ENCODE assay signal across 10 cellular contexts in the genomic region with DNA sequence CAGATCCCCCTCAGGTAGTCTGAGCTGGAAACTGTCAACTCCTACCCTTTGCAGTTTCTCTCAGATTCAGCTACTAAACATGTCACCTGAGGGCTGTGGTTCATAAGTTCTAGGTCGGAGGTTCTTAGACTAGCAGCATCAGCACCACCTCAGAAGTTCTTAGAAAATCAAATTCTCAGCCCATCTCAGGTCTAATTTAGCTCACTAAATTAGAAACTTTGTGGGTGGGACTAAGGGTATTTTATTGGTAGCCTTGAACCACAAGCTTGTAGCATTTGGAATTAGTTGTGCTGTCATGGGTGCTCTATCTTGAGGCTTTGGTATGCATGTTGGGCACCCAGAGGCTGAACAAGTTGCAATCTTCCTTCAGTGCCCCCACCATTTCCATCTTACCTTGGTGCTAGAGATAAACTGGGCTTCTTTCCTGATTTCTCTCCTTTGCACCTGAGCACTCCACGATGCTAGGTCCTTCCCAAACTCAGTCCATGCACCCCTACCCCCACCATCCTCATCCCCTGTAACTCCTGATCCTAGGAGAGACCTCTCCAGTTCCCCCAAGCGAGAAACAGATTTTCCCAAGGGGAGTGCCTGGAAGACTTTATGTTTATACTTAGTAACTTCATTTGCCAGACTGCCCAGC. TPM values are rescaled to one million over a fixed set of nuclear protein-coding genes. Genes with fewer than 3 reads are reported as not detected.
DNase-seq lines count a peak whose midpoint lies in the region; ATAC-seq and TF ChIP-seq lines count a peak whose summit lies in the region.
"Had no signal": no experiment of that assay in that cellular context is flagged by ENCODE, and none has a peak within 500 bp of the region (broad histone marks: within the 10 kb centered on the region; RNA-seq: fewer than 3 reads in every experiment).

No MANE protein-coding gene starts in this region.

- H3K27me3 Mint-ChIP-seq in CD4-positive, alpha-beta T cell: no peaks in the 10 kb centered on the region
- no peaks in the 10 kb centered on the region for H3K27me3 Mint-ChIP-seq in activated T-helper 17 cell treated with anti-CD3 and anti-CD28 coated beads, Interleukin-2, amount 50 U/mL, for 72 hours
- no peaks in the 10 kb centered on the region for H3K27me3 Mint-ChIP-seq in naive thymus-derived CD4-positive, alpha-beta T cell

- no peaks in the 10 kb centered on the region for H3K9me3 ChIP-seq in CD4-positive, alpha-beta T cell (ENCODE audit: control insufficient read depth, low read length)
- no peaks in the 10 kb centered on the region for H3K9me3 ChIP-seq in HEK293 (ENCODE audit: control insufficient read depth, insufficient read depth, low read depth, low read length)
- H3K9me3 ChIP-seq in naive thymus-derived CD4-positive, alpha-beta T cell (ENCODE audit: control insufficient read depth in 2 of 3, low read length in 3 of 3): no peaks in the 10 kb centered on the region

- no peaks in the 10 kb centered on the region for H3K36me3 ChIP-seq in HEK293 (ENCODE audit: control insufficient read depth in 2 of 2, insufficient read depth in 1 of 2, low read length in 2 of 2)
- no peaks in the 10 kb centered on the region for H3K36me3 ChIP-seq in naive thymus-derived CD4-positive, alpha-beta T cell (ENCODE audit: control insufficient read depth in 2 of 3, insufficient read depth in 3 of 3, low read length in 3 of 3)

- CTCF ChIA-PET in CD4-positive, alpha-beta T cell (lab: Charles Lee): interaction anchor here (0.7 to 2.7 kb wide), 6 partner anchors 18 to 154 kb away, joined by 3 to 10 read pairs (median 7); no protein-coding TSS in a partner anchor
- CTCF ChIA-PET in HEK293 (lab: Yijun Ruan, JAX): interaction anchor here (0.6 to 4.6 kb wide), 13 partner anchors 8 to 622 kb away, joined by 3 to 24 read pairs (median 4); no protein-coding TSS in a partner anchor
- CTCF ChIA-PET in naive thymus-derived CD4-positive, alpha-beta T cell (lab: Charles Lee): interaction anchor here (0.9 to 7.1 kb wide), 15 partner anchors 9 to 377 kb away, joined by 3 to 61 read pairs (median 7); no protein-coding TSS in a partner anchor

- no peak for ATAC-seq in CD4-positive, alpha-beta T cell (ENCODE audit: poor library complexity)
- ATAC-seq in activated T-helper 17 cell treated with anti-CD3 and anti-CD28 coated beads, Interleukin-2, amount 50 U/mL, for 72 hours (replicated peaks): peak; percentile 68
- no peak for ATAC-seq in naive thymus-derived CD4-positive, alpha-beta T cell
- no peak for ATAC-seq in HG03280 (IDR thresholded peaks at IDR 0.05; ENCODE audit: unreplicated experiment)

- no peak for TF ChIP-seq CTCF in CD4-positive, alpha-beta T cell (IDR thresholded peaks at IDR 0.05)
- no peak for TF ChIP-seq CTCF in HEK293 (tag by site-specific recombination; IDR thresholded peaks at IDR 0.05)

- intact Hi-C loops in CD4-positive, alpha-beta T cell (cut with DNase I, micrococcal nuclease): no loop called here
- intact Hi-C loops in naive thymus-derived CD4-positive, alpha-beta T cell (cut with micrococcal nuclease): loop anchor here in 1 of 2 donors (1.0 to 5.0 kb wide), 3 partner anchors 20 to 112 kb away; no protein-coding TSS in a partner anchor

- H3K9me3 Mint-ChIP-seq in CD4-positive, alpha-beta T cell: no peaks in the 10 kb centered on the region
- no peaks in the 10 kb centered on the region for H3K9me3 Mint-ChIP-seq in activated T-helper 17 cell treated with anti-CD3 and anti-CD28 coated beads, Interleukin-2, amount 50 U/mL, for 72 hours
- peaks cover 0 to 1% (median 0%) of the 10 kb centered on the region in 11 donors for H3K9me3 Mint-ChIP-seq in naive thymus-derived CD4-positive, alpha-beta T cell

- no peaks in the 10 kb centered on the region for H3K27me3 ChIP-seq in CD4-positive, alpha-beta T cell (ENCODE audit: control insufficient read depth, insufficient read depth, low read length)
- H3K27me3 ChIP-seq in naive thymus-derived CD4-positive, alpha-beta T cell (ENCODE audit: control insufficient read depth in 2 of 2, insufficient read depth in 2 of 2, low read length in 2 of 2): no peaks in the 10 kb centered on the region

- POLR2A ChIA-PET in CD4-positive, alpha-beta T cell (lab: Charles Lee): interaction anchor here (1.0 to 4.2 kb wide), 10 partner anchors 12 to 393 kb away, joined by 3 to 31 read pairs (median 4); a partner anchor contains a TSS
- POLR2A ChIA-PET in HEK293 (lab: Yijun Ruan, JAX): interaction anchor here (1.2 kb wide), 1 partner anchor 394 kb away, joined by 3 read pairs; no protein-coding TSS in a partner anchor
- POLR2A ChIA-PET in naive thymus-derived CD4-positive, alpha-beta T cell (lab: Charles Lee): interaction anchor here (0.6 to 16.7 kb wide), 16 partner anchors 9 to 411 kb away, joined by 3 to 633 read pairs (median 4); a partner anchor contains a TSS

- peak overlapping the region; percentile 69 for H3K27ac Mint-ChIP-seq in CD4-positive, alpha-beta T cell
- peak overlapping the region; percentile 91 for H3K27ac Mint-ChIP-seq in activated T-helper 17 cell treated with anti-CD3 and anti-CD28 coated beads, Interleukin-2, amount 50 U/mL, for 72 hours
- peak overlapping the region; percentile 44 to 92 (median 76) for H3K27ac Mint-ChIP-seq in naive thymus-derived CD4-positive, alpha-beta T cell

- no peak overlapping the region for H3K27ac ChIP-seq in CD4-positive, alpha-beta T cell (ENCODE audit: low read depth, low read length)
- peak overlapping the region; percentile 61 for H3K27ac ChIP-seq in HEK293 (ENCODE audit: extremely low read depth, low read depth, low read length)
- no peak overlapping the region for H3K27ac ChIP-seq in naive thymus-derived CD4-positive, alpha-beta T cell (ENCODE audit: low read depth, low read length)

- peaks cover 14% of the 10 kb centered on the region for H3K4me1 ChIP-seq in HEK293 (ENCODE audit: control insufficient read depth, insufficient read depth, low read length)
- H3K4me1 ChIP-seq in naive thymus-derived CD4-positive, alpha-beta T cell (ENCODE audit: control insufficient read depth in 2 of 2, insufficient read depth in 2 of 2, low read length in 2 of 2): peaks cover 43 to 44% of the 10 kb centered on the region in 2 donors

- no peak for DNase-seq in CD4-positive, alpha-beta T cell
- no peak for DNase-seq in naive thymus-derived CD4-positive, alpha-beta T cell
- no peak for DNase-seq in occipital lobe (lab: John Stamatoyannopoulos, UW)
- no peak for DNase-seq in NCI-H526 (lab: John Stamatoyannopoulos, UW)
- DNase-seq in NCI-H146 treated with DMSO at 0.1 percent for 48 hours (lab: John Stamatoyannopoulos, UW; ENCODE audit: unreplicated experiment): no peak
- DNase-seq: DMS79; effector CD4-positive, alpha-beta T cell had no signal

- no peaks in the 10 kb centered on the region for H3K36me3 Mint-ChIP-seq in CD4-positive, alpha-beta T cell (ENCODE audit: low read depth)
- H3K36me3 Mint-ChIP-seq in activated T-helper 17 cell treated with anti-CD3 and anti-CD28 coated beads, Interleukin-2, amount 50 U/mL, for 72 hours (ENCODE audit: low read depth): peaks cover 16% of the 10 kb centered on the region
- H3K36me3 Mint-ChIP-seq in naive thymus-derived CD4-positive, alpha-beta T cell: peaks cover 0 to 2% (median 0%) of the 10 kb centered on the region in 5 donors

- H3K4me3 Mint-ChIP-seq in CD4-positive, alpha-beta T cell: peak overlapping the region; percentile 63
- H3K4me3 Mint-ChIP-seq in activated T-helper 17 cell treated with anti-CD3 and anti-CD28 coated beads, Interleukin-2, amount 50 U/mL, for 72 hours: peak overlapping the region; percentile 71
- H3K4me3 Mint-ChIP-seq in naive thymus-derived CD4-positive, alpha-beta T cell: peak overlapping the region in 8 of 10 donors; percentile 22 to 79 (median 52)

- H3K4me1 Mint-ChIP-seq in CD4-positive, alpha-beta T cell (ENCODE audit: low read depth): peaks cover 69% of the 10 kb centered on the region
- H3K4me1 Mint-ChIP-seq in activated T-helper 17 cell treated with anti-CD3 and anti-CD28 coated beads, Interleukin-2, amount 50 U/mL, for 72 hours: peaks cover 56% of the 10 kb centered on the region
- peaks cover 48 to 70% (median 53%) of the 10 kb centered on the region in 7 donors for H3K4me1 Mint-ChIP-seq in naive thymus-derived CD4-positive, alpha-beta T cell

- no peak overlapping the region for H3K4me3 ChIP-seq in HEK293 (ENCODE audit: low read depth, low read length)
- no peak overlapping the region for H3K4me3 ChIP-seq in naive thymus-derived CD4-positive, alpha-beta T cell (ENCODE audit: low read length)

TF ChIP-seq in HEK293, 187 proteins besides CTCF, POLR2A, EP300 and RAD21:
- TF ChIP-seq ZNF837 (tag by site-specific recombination; IDR thresholded peaks at IDR 0.05): no peak
- TF ChIP-seq, protein P1, sequence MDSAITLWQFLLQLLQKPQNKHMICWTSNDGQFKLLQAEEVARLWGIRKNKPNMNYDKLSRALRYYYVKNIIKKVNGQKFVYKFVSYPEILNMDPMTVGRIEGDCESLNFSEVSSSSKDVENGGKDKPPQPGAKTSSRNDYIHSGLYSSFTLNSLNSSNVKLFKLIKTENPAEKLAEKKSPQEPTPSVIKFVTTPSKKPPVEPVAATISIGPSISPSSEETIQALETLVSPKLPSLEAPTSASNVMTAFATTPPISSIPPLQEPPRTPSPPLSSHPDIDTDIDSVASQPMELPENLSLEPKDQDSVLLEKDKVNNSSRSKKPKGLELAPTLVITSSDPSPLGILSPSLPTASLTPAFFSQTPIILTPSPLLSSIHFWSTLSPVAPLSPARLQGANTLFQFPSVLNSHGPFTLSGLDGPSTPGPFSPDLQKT (IDR thresholded peaks at IDR 0.05; ENCODE audit: borderline replicate concordance, low read depth, low read length): no peak
- TF ChIP-seq ZNF140 (tag by site-specific recombination; IDR thresholded peaks at IDR 0.05): no peak
- TF ChIP-seq ZNF155 (tag by site-specific recombination; IDR thresholded peaks at IDR 0.05): no peak
- TF ChIP-seq ZNF501 (tag by site-specific recombination; IDR thresholded peaks at IDR 0.05): no peak
- TF ChIP-seq ZNF341 (tag by site-specific recombination; IDR thresholded peaks at IDR 0.05; ENCODE audit: low read depth): 0 out of 2 replicates have a peak, but pooled peaks have one; percentile 33
- TF ChIP-seq ZNF146 (tag by site-specific recombination; IDR thresholded peaks at IDR 0.05): no peak

RNA-seq across cellular contexts. Expression of a gene that starts 54.2 kb away (rescaled TPM):
- 100 to 1,000 TPM; 397 to 414 TPM for total RNA-seq in CD4-positive, alpha-beta T cell
- 100 to 1,000 TPM; 147 to 170 TPM for total RNA-seq in activated T-helper 17 cell treated with anti-CD3 and anti-CD28 coated beads, Interleukin-2, amount 50 U/mL, for 72 hours
- total RNA-seq in naive thymus-derived CD4-positive, alpha-beta T cell: 100 to 1,000 TPM; 116 to 305 (median 283) TPM
- polyA plus RNA-seq in naive thymus-derived CD4-positive, alpha-beta T cell: 100 to 1,000 TPM; 209 to 247 TPM
- total RNA-seq in occipital lobe: 21.2 TPM
